In the genomic region with DNA sequence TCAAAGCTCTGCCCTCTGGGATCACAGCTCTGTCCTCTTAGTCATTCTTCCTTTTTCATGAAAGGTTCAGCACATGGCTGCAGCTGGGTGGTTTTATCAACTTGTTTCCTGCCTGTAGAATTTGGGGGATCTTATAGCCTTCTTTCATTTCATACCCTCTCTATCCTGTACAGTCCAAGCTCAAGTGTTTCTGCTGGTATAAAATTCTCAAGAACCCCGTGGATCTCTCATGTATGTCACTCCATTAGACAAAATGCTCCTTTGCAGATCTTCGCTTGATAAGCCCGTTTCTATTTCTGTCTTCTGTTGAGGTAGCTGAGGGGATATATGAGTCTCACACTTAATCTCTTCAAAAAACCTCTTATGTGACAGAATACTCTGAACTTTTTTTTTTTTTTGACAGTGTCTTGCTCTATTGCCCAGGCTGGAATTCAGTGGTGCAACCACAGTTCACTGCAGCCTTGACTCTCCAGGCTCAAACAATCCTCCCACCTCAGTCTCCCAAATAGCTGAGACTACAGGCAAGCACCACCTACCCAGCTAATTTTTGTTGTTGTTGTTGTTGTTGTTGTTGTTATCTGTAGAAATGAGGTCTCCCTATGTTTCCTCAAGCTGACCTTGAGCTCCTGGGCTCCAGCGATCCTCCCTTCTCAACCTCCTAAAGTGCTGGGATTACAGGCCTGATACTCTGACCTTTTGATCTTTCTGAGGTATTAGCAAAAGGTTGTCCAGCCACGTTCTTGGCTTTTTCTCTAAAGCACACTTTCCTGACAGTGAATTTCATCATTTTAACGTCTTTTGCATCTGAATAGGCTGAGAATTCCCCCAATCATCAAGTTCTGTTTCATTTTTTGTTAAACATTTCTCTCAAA, we compare ENCODE assay signal across 16 cellular contexts. TPM values are rescaled to one million over a fixed set of nuclear protein-coding genes. Genes with fewer than 3 reads are reported as not detected.
A peak's percentile ranks its signal among the peaks of the same experiment; 100 is the strongest.
DNase-seq lines count a peak whose midpoint lies in the region; ATAC-seq, FAIRE-seq and TF ChIP-seq lines count a peak whose summit lies in the region.
"Had no signal": no experiment of that assay in that cellular context is flagged by ENCODE, and none has a peak within 500 bp of the region (broad histone marks: within the 10 kb centered on the region; RNA-seq: fewer than 3 reads in every experiment).

No MANE protein-coding gene starts in this region.

- H3K27me3 ChIP-seq in GM12878 (replicated peaks in 1 of 2; ENCODE audit: control insufficient read depth in 2 of 2, insufficient read depth in 2 of 2, low read length in 1 of 2), result no peaks in the 10 kb centered on the region
- H3K27me3 ChIP-seq in ascending aorta, result no peaks in the 10 kb centered on the region

- H3K9me3 Mint-ChIP-seq in activated naive CD4-positive, alpha-beta T cell treated with anti-CD3 and anti-CD28 coated beads, Interleukin-2, amount 50 U/mL, for 24 hours, result peaks cover 4% of the 10 kb centered on the region
- no peaks in the 10 kb centered on the region for H3K9me3 Mint-ChIP-seq in stimulated activated naive CD8-positive, alpha-beta T cell treated with anti-CD3 and anti-CD28 coated beads, Interleukin-15, amount 100 ng/mL, for 72 hours

- no peaks in the 10 kb centered on the region for H3K79me2 ChIP-seq in GM12878 (ENCODE audit: control insufficient read depth, insufficient read depth, low read length)

- intact Hi-C loops in GM12878 (cut with micrococcal nuclease; ENCODE audit: unreplicated experiment), result no loop called here
- intact Hi-C loops in ascending aorta (cut with DNase I), result no loop called here

- no peak for DNase-seq in activated naive CD4-positive, alpha-beta T cell treated with anti-CD3 and anti-CD28 coated beads, Interleukin-2, amount 50 U/mL, for 16 hours
- peak; percentile 7 for DNase-seq in NOMO-1 treated with dmso at 0.1 percent for 144 hours (lab: John Stamatoyannopoulos, UW; ENCODE audit: unreplicated experiment)
- DNase-seq in GM12878 (ENCODE audit: low read depth, low spot score), result no peak
- DNase-seq in stimulated activated naive CD8-positive, alpha-beta T cell treated with anti-CD3 and anti-CD28 coated beads, Interleukin-15, amount 100 ng/mL, for 72 hours, result peak; percentile 24 to 40
- DNase-seq in NCI-H82 (lab: John Stamatoyannopoulos, UW), result no peak
- no peak for DNase-seq in ascending aorta (ENCODE audit: low spot score in 2 of 2)
- DNase-seq: activated gamma-delta T cell; NCI-H1417 treated with DMSO at 0.1 percent for 48 hours; NCI-H526 treated with DMSO at 0.1 percent for 48 hours; Right ventricle myocardium superior; stimulated activated CD4-positive, alpha-beta T cell treated with anti-CD3 and anti-CD28 coated beads, Interleukin-2, amount 100 ng/mL, for 48 hours; stimulated activated naive CD4-positive, alpha-beta T cell treated with Interleukin-2 at 50 U/mL for 16 hours had no signal

- no peak for TF ChIP-seq RAD21 in GM12878 (IDR thresholded peaks at IDR 0.05; ENCODE audit: insufficient read depth, low read depth, low read length)

- 37% methylated on average over 6 of the region's 6 CpGs for WGBS in GM12878 (ENCODE audit: insufficient coverage, insufficient replicate concordance, low lambda C conversion rate, missing lambda C conversion rate)

- peak overlapping the region; percentile 88 for H3K27ac Mint-ChIP-seq in activated naive CD4-positive, alpha-beta T cell treated with anti-CD3 and anti-CD28 coated beads, Interleukin-2, amount 50 U/mL, for 24 hours
- H3K27ac Mint-ChIP-seq in stimulated activated naive CD8-positive, alpha-beta T cell treated with anti-CD3 and anti-CD28 coated beads, Interleukin-15, amount 100 ng/mL, for 72 hours, result peak overlapping the region; percentile 100

- H3K4me3 ChIP-seq in GM12878 (0 out of 2 replicates have a peak overlapping the region, but pooled peaks have one; percentile 5), ascending aorta (no peak overlapping the region)

- POLR2A ChIA-PET in GM12878 (lab: Charles Lee), result interaction anchor here (0.5 to 3.7 kb wide), 5 partner anchors 10 to 190 kb away, joined by 3 to 14 read pairs (median 3); no protein-coding TSS in a partner anchor

- no peak overlapping the region for H3K4me3 Mint-ChIP-seq in activated naive CD4-positive, alpha-beta T cell treated with anti-CD3 and anti-CD28 coated beads, Interleukin-2, amount 50 U/mL, for 24 hours
- H3K4me3 Mint-ChIP-seq in stimulated activated naive CD8-positive, alpha-beta T cell treated with anti-CD3 and anti-CD28 coated beads, Interleukin-15, amount 100 ng/mL, for 72 hours, result peak overlapping the region; percentile 60 to 61

- peaks cover 52% of the 10 kb centered on the region for H3K4me1 Mint-ChIP-seq in activated naive CD4-positive, alpha-beta T cell treated with anti-CD3 and anti-CD28 coated beads, Interleukin-2, amount 50 U/mL, for 24 hours
- H3K4me1 Mint-ChIP-seq in stimulated activated naive CD8-positive, alpha-beta T cell treated with anti-CD3 and anti-CD28 coated beads, Interleukin-15, amount 100 ng/mL, for 72 hours, result peaks cover 71% of the 10 kb centered on the region

- BruUV-seq in GM12878 (replicated peaks; lab: Mats Ljungman, UMichigan), result no TSS peak

- peaks cover 3% of the 10 kb centered on the region; the same call in 2 of the 3 replicates for H3K9me3 ChIP-seq in GM12878 (replicated peaks; ENCODE audit: control insufficient read depth, insufficient read depth, low read length)
- no peaks in the 10 kb centered on the region for H3K9me3 ChIP-seq in ascending aorta

- TF ChIP-seq EP300 in GM12878 (IDR thresholded peaks at IDR 0.05; ENCODE audit: borderline replicate concordance in 1 of 2, control insufficient read depth in 1 of 2, low read depth in 2 of 2, low read length in 2 of 2), result no peak

- H3K4me1 ChIP-seq in GM12878 (ENCODE audit: control insufficient read depth, insufficient read depth, low read length), result peaks cover 5% of the 10 kb centered on the region; the same call in 1 of the 2 replicates
- no peaks in the 10 kb centered on the region for H3K4me1 ChIP-seq in ascending aorta

- RAD21 ChIA-PET in GM12878 (lab: Charles Lee; ENCODE audit: unreplicated experiment), result interaction anchor here (0.8 to 2.6 kb wide), 14 partner anchors 10 to 327 kb away, joined by 3 to 18 read pairs (median 5); a partner anchor contains a TSS

- SMC1A ChIA-PET in GM12878 (lab: Charles Lee; ENCODE audit: uncharacterized antibody, unreplicated experiment), result interaction anchor here (0.6 to 4.8 kb wide), 23 partner anchors 10 to 277 kb away, joined by 3 to 48 read pairs (median 5); a partner anchor contains a TSS

- no peaks in the 10 kb centered on the region for H3K27me3 Mint-ChIP-seq in activated naive CD4-positive, alpha-beta T cell treated with anti-CD3 and anti-CD28 coated beads, Interleukin-2, amount 50 U/mL, for 24 hours
- no peaks in the 10 kb centered on the region for H3K27me3 Mint-ChIP-seq in stimulated activated naive CD8-positive, alpha-beta T cell treated with anti-CD3 and anti-CD28 coated beads, Interleukin-15, amount 100 ng/mL, for 72 hours

- no peak for TF ChIP-seq CTCF in GM12878 (IDR thresholded peaks at IDR 0.05 in 2 of 3, conservative IDR thresholded peaks at IDR 0.05 in 1 of 3; ENCODE audit: control insufficient read depth in 2 of 3, extremely low read depth in 1 of 3, insufficient read depth in 1 of 3, low read depth in 3 of 3, low read length in 3 of 3)
- TF ChIP-seq CTCF in ascending aorta (IDR thresholded peaks at IDR 0.05), result no peak

- in situ Hi-C loops in GM12878 (cut with MboI), result no loop called here

- ATAC-seq in GM12878 (no peak), GM19467 (IDR thresholded peaks at IDR 0.05; ENCODE audit: unreplicated experiment) (no peak)
- peak; percentile 73 for ATAC-seq in stimulated activated naive CD8-positive, alpha-beta T cell treated with anti-CD3 and anti-CD28 coated beads, Interleukin-15, amount 100 ng/mL, for 72 hours

- TF ChIP-seq POLR2A in GM12878 (IDR thresholded peaks at IDR 0.05; ENCODE audit: low read depth, low read length), result no peak

- CTCF ChIA-PET in GM12878 (lab: Yijun Ruan, JAX), result interaction anchor here (0.6 to 11.6 kb wide), 17 partner anchors 11 to 258 kb away, joined by 3 to 332 read pairs (median 5); a partner anchor contains a TSS

- H3K4me2 ChIP-seq in GM12878 (ENCODE audit: control insufficient read depth, insufficient read depth), result no peak overlapping the region

- H3K9ac ChIP-seq in GM12878 (ENCODE audit: control insufficient read depth, insufficient read depth, low read length), result 0 out of 2 replicates have a peak overlapping the region, but pooled peaks have one; percentile 5

- H3K27ac ChIP-seq in GM12878 (ENCODE audit: control insufficient read depth, insufficient read depth), result no peak overlapping the region; the same call in 1 of the 2 replicates
- no peak overlapping the region for H3K27ac ChIP-seq in ascending aorta

- H4K20me1 ChIP-seq in GM12878 (ENCODE audit: control insufficient read depth, insufficient read depth), result no peaks in the 10 kb centered on the region

- no peaks in the 10 kb centered on the region for H3K36me3 ChIP-seq in GM12878 (ENCODE audit: control insufficient read depth in 2 of 2, insufficient read depth in 2 of 2, low read length in 1 of 2)
- H3K36me3 ChIP-seq in ascending aorta, result no peaks in the 10 kb centered on the region

- H3K36me3 Mint-ChIP-seq in activated naive CD4-positive, alpha-beta T cell treated with anti-CD3 and anti-CD28 coated beads, Interleukin-2, amount 50 U/mL, for 24 hours, result peaks cover 1% of the 10 kb centered on the region

- H2AFZ ChIP-seq in GM12878 (ENCODE audit: control insufficient read depth, low read depth, low read length), result peak overlapping the region; percentile 32

- FAIRE-seq in GM12878 (lab: Jason Lieb, UNC), result no peak
- FAIRE-seq: G401.6, H1 had no signal

RNA-seq across cellular contexts. Expression of a gene that starts 24.7 kb away (rescaled TPM):
- 49.4 and 58.1 TPM in 2 replicates for total RNA-seq in GM12878 (2013; cell fraction: nucleolus; rRNA removed)
- 48.0 and 57.6 TPM in 2 replicates for total RNA-seq in GM12878 (2014; rRNA removed)
- total RNA-seq in GM12878 (2014; rRNA removed; fragmentation: Illumina TruSeq; extraction: Trizol), result 20.5 and 20.9 TPM in 2 replicates
- total RNA-seq in GM12878 (2021), result 48.8 and 51.0 TPM in 2 replicates
- 19.1 TPM for polyA plus RNA-seq in GM12878 (2011; ENCODE audit: low read depth)
- 15.9 and 20.5 TPM in 2 replicates for polyA plus RNA-seq in GM12878 (2011; rRNA removed)
- polyA plus RNA-seq in GM12878 (2011; cell fraction: cytosol; rRNA removed), result 21.4 and 28.1 TPM in 2 replicates
- 226 and 256 TPM in 2 replicates for polyA plus RNA-seq in GM12878 (2011; cell fraction: nucleus; rRNA removed)
- polyA plus RNA-seq in GM12878 (2012), result 37.7 and 39.6 TPM in 2 replicates
- polyA plus RNA-seq in GM12878 (2014; fragmentation: Illumina TruSeq; extraction: Trizol), result 9.5 and 16.1 TPM in 2 replicates
- polyA plus RNA-seq in GM12878 (2014; fragmentation: Nextera tagmentation; extraction: Ambion mirVana), result 1 to 10 TPM; 3.1 to 4.0 TPM
- 62.0 and 63.3 TPM in 2 replicates for polyA plus RNA-seq in GM12878 (2014; rRNA removed)
- 10 to 100 TPM; 24.3 to 31.8 TPM for polyA plus RNA-seq in GM12878 (2016; fragmentation: Nextera tagmentation; extraction: Ambion mirVana)
- 5.6 and 10.0 TPM in 2 replicates for polyA minus RNA-seq in GM12878 (2011; rRNA and poly(A)+ RNA removed)
- polyA minus RNA-seq in GM12878 (2011; cell fraction: cytosol; rRNA and poly(A)+ RNA removed), result 4.1 TPM in 2 replicates
- polyA minus RNA-seq in GM12878 (2011; cell fraction: nucleus; rRNA and poly(A)+ RNA removed), result 11.4 and 15.9 TPM in 2 replicates
- 4.5 TPM for total RNA-seq in ascending aorta

RNA-seq across cellular contexts. Expression of a gene that starts 31.8 kb away (rescaled TPM):
- 113 and 116 TPM in 2 replicates for total RNA-seq in GM12878 (2013; cell fraction: nucleolus; rRNA removed)
- total RNA-seq in GM12878 (2014; rRNA removed) (103 and 107 TPM in 2 replicates), GM12878 (2014; rRNA removed; fragmentation: Illumina TruSeq; extraction: Trizol) (92.9 and 97.1 TPM in 2 replicates), GM12878 (2021) (115 and 121 TPM in 2 replicates), ascending aorta (33.5 TPM)
- 97.2 TPM for polyA plus RNA-seq in GM12878 (2011; ENCODE audit: low read depth)
- polyA plus RNA-seq in GM12878 (2011; rRNA removed) (103 and 120 TPM in 2 replicates), GM12878 (2014; fragmentation: Illumina TruSeq; extraction: Trizol) (177 and 223 TPM in 2 replicates), GM12878 (2014; fragmentation: Nextera tagmentation; extraction: Ambion mirVana) (10 to 100 TPM; 33.4 to 42.4 TPM), GM12878 (2014; rRNA removed) (98.3 and 107 TPM in 2 replicates), GM12878 (2016; fragmentation: Nextera tagmentation; extraction: Ambion mirVana) (100 to 1,000 TPM in 1 of 2 experiments, 10 to 100 TPM in 1; 92.1 to 108 TPM)
- 116 and 137 TPM in 2 replicates for polyA plus RNA-seq in GM12878 (2011; cell fraction: cytosol; rRNA removed)
- polyA plus RNA-seq in GM12878 (2011; cell fraction: nucleus; rRNA removed), result 79.9 and 86.8 TPM in 2 replicates
- polyA plus RNA-seq in GM12878 (2012), result 109 and 156 TPM in 2 replicates
- 136 and 166 TPM in 2 replicates for polyA minus RNA-seq in GM12878 (2011; rRNA and poly(A)+ RNA removed)
- 42.6 and 47.7 TPM in 2 replicates for polyA minus RNA-seq in GM12878 (2011; cell fraction: cytosol; rRNA and poly(A)+ RNA removed)
- 26.1 and 37.2 TPM in 2 replicates for polyA minus RNA-seq in GM12878 (2011; cell fraction: nucleus; rRNA and poly(A)+ RNA removed)

Comparison
In these comparisons a context has a peak if more than half of its experiments do, and no peak if none do; other contexts are left out.
1. DNase-seq: peak in NOMO-1 treated with dmso at 0.1 percent for 144 hours (single experiment) and stimulated activated naive CD8-positive, alpha-beta T cell treated with anti-CD3 and anti-CD28 coated beads, Interleukin-15, amount 100 ng/mL, for 72 hours (2 of 2); none in activated naive CD4-positive, alpha-beta T cell treated with anti-CD3 and anti-CD28 coated beads, Interleukin-2, amount 50 U/mL, for 16 hours (single experiment), GM12878 (single experiment), NCI-H82 (single experiment) and ascending aorta (0 of 2).